ENCODE assay signal across 10 cellular contexts in genomic region chr1:244963231-244963826, GRCh38.
DNase-seq lines count a peak whose midpoint lies in the region; ATAC-seq and TF ChIP-seq lines count a peak whose summit lies in the region.
"Had no signal": no experiment of that assay in that cellular context is flagged by ENCODE, and none has a peak within 500 bp of the region (broad histone marks: within the 10 kb centered on the region; RNA-seq: fewer than 3 reads in every experiment).

No MANE protein-coding gene starts in this region.

- H3K9me3 ChIP-seq in ascending aorta, result no peaks in the 10 kb centered on the region
- H3K9me3 ChIP-seq in uterus, result no peaks in the 10 kb centered on the region

- H3K4me1 Mint-ChIP-seq in activated T-cell treated with anti-CD3 and anti-CD28 coated beads, Interleukin-2, amount 50 U/mL, for 72 hours (ENCODE audit: low read depth), result peaks cover 23% of the 10 kb centered on the region

- H3K36me3 ChIP-seq in ascending aorta (no peaks in the 10 kb centered on the region), uterus (no peaks in the 10 kb centered on the region)

- no peaks in the 10 kb centered on the region for H3K9me3 Mint-ChIP-seq in activated T-cell treated with anti-CD3 and anti-CD28 coated beads, Interleukin-2, amount 50 U/mL, for 72 hours
- H3K9me3 Mint-ChIP-seq: naive B cell had no signal

- H3K4me3 ChIP-seq in ascending aorta (peak overlapping the region in 1 of 2 donors; percentile 55), uterus (no peak overlapping the region)

- no peak for ATAC-seq in activated T-cell treated with anti-CD3 and anti-CD28 coated beads, Interleukin-2, amount 50 U/mL, for 72 hours (replicated peaks in 1 of 2)
- ATAC-seq in omental fat pad (ENCODE audit: low FRiP score), result no peak

- H3K27me3 ChIP-seq in ascending aorta, result no peaks in the 10 kb centered on the region
- no peaks in the 10 kb centered on the region for H3K27me3 ChIP-seq in uterus

- TF ChIP-seq CTCF in ascending aorta (IDR thresholded peaks at IDR 0.05), result no peak
- no peak for TF ChIP-seq CTCF in uterus (IDR thresholded peaks at IDR 0.05)
- TF ChIP-seq CTCF in omental fat pad (IDR thresholded peaks at IDR 0.05), result no peak

- no peak for DNase-seq in activated T-cell treated with anti-CD3 and anti-CD28 coated beads, Interleukin-2, amount 50 U/mL, for 72 hours
- DNase-seq in activated T-cell treated with anti-CD3 and anti-CD28 coated beads for 4 hours (no peak), ascending aorta (ENCODE audit: low spot score in 2 of 2) (no peak), left kidney (ENCODE audit: low read depth, low spot score) (peak; percentile 41), uterus (no peak), omental fat pad (ENCODE audit: low spot score) (no peak), GM03348 (ENCODE audit: low spot score) (no peak)
- no peak for DNase-seq in activated effector memory CD4-positive, alpha-beta T cell treated with Interleukin-2 at 50 U/mL for 16 hours
- DNase-seq: naive B cell, NCI-H2171 treated with DMSO at 0.1 percent for 48 hours had no signal

- no peaks in the 10 kb centered on the region for H3K36me3 Mint-ChIP-seq in activated T-cell treated with anti-CD3 and anti-CD28 coated beads, Interleukin-2, amount 50 U/mL, for 72 hours (ENCODE audit: insufficient read depth in 2 of 2)
- H3K36me3 Mint-ChIP-seq: naive B cell had no signal

- H3K27me3 Mint-ChIP-seq in activated T-cell treated with anti-CD3 and anti-CD28 coated beads, Interleukin-2, amount 50 U/mL, for 72 hours (ENCODE audit: low read depth), result no peaks in the 10 kb centered on the region
- H3K27me3 Mint-ChIP-seq: naive B cell had no signal

- H3K27ac ChIP-seq in ascending aorta (peak overlapping the region; percentile 84 to 90), uterus (peak overlapping the region; percentile 54 to 68)

- peak overlapping the region; percentile 30 to 70 for H3K4me3 Mint-ChIP-seq in activated T-cell treated with anti-CD3 and anti-CD28 coated beads, Interleukin-2, amount 50 U/mL, for 72 hours

- H3K27ac Mint-ChIP-seq in activated T-cell treated with anti-CD3 and anti-CD28 coated beads, Interleukin-2, amount 50 U/mL, for 72 hours, result peak overlapping the region; percentile 93

- H3K4me1 ChIP-seq in ascending aorta (peaks cover 6 to 30% of the 10 kb centered on the region in 2 donors), uterus (peaks cover 1 to 5% of the 10 kb centered on the region in 2 donors)

- intact Hi-C loops in ascending aorta (cut with DNase I), result loop anchor here (10.0 kb wide), 1 partner anchor 1971 kb away; the partner anchor contains the start of gene AHCTF1
- intact Hi-C loops in uterus (cut with DNase I; ENCODE audit: low total_unique reads), result no loop called here

- TF ChIP-seq POLR2A in uterus (IDR thresholded peaks at IDR 0.05), result no peak
